ENCODE assay signal across 18 cellular contexts in genomic region chr12:51692016-51692415, GRCh38.
"Had no signal": no experiment of that assay in that cellular context is flagged by ENCODE, and none has a peak within 500 bp of the region (broad histone marks: within the 10 kb centered on the region; RNA-seq: fewer than 3 reads in every experiment).

No MANE protein-coding gene starts in this region.

- ATAC-seq: activated CD4-positive, alpha-beta T cell treated with anti-CD3 and anti-CD28 coated beads for 36 hours; activated CD8-positive, alpha-beta memory T cell treated with anti-CD3 and anti-CD28 coated beads, Interleukin-2, amount 10 ng/mL, durations not matched to agents 7 days and 5 days; T-helper 17 cell; upper lobe of right lung had no signal

- H3K27ac ChIP-seq: esophagus muscularis mucosa, stomach, testis, upper lobe of right lung had no signal

- H3K36me3 ChIP-seq: esophagus muscularis mucosa, stomach, upper lobe of right lung had no signal

- H3K9me3 ChIP-seq: esophagus muscularis mucosa, stomach, testis, upper lobe of right lung had no signal

- FAIRE-seq: astrocyte, colon, kidney had no signal

- DNase-seq: activated CD4-positive, alpha-beta memory T cell treated with anti-CD3 and anti-CD28 coated beads for 36 hours; activated CD4-positive, alpha-beta T cell treated with anti-CD3 and anti-CD28 coated beads for 36 hours; activated CD8-positive, alpha-beta memory T cell treated with anti-CD3 and anti-CD28 coated beads, Interleukin-2, amount 10 ng/mL, durations not matched to agents 7 days and 5 days; activated naive CD4-positive, alpha-beta T cell treated with anti-CD3 and anti-CD28 coated beads, Interleukin-2, amount 10 ng/mL, durations not matched to agents 7 days and 5 days; activated T-cell treated with anti-CD3 and anti-CD28 coated beads, Interleukin-2, amount 50 U/mL, for 1 hour; hypothalamus; kidney; mesendoderm; nephron progenitor cell; stimulated activated CD4-positive, alpha-beta T cell treated with anti-CD3 and anti-CD28 coated beads, Interleukin-12 subunit alpha, Interleukin-12 subunit beta, amount 100 ng/mL, for 4 hours; stimulated activated CD4-positive, alpha-beta T cell treated with anti-CD3 and anti-CD28 coated beads, Interleukin-2, amount 100 ng/mL, for 24 hours; stomach; T-helper 17 cell; testis; upper lobe of right lung had no signal

- H3K27me3 ChIP-seq: esophagus muscularis mucosa, stomach, testis had no signal

- H3K4me3 ChIP-seq: esophagus muscularis mucosa, stomach, testis, upper lobe of right lung had no signal

- H3K4me1 ChIP-seq: stomach, testis, upper lobe of right lung had no signal
